19 cellular contexts compared by ENCODE assay signal in the genomic region with DNA sequence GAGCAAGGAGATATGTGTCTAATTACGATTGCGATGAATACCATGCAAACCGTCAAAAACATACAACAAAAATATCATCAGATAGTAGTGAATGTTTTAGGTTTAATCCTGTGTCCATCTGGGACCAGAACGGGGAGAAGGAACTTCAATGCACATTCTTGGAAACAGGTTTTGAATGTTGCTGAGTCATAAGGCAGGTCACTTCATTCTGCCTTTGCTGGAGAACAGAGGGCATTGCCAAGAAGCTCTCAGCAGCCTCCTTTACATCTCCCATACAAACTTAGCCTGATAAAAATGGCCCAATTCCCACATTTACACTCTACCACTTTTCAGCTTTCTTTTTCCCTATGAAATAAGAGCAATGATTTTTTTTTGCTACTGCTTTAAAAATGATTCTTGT.
"Had no signal": no experiment of that assay in that cellular context is flagged by ENCODE, and none has a peak within 500 bp of the region (broad histone marks: within the 10 kb centered on the region; RNA-seq: fewer than 3 reads in every experiment).

No MANE protein-coding gene starts in this region.

- FAIRE-seq: kidney had no signal

- H3K36me3 ChIP-seq: gastroesophageal sphincter, neutrophil, sigmoid colon, uterus had no signal

- H3K27me3 ChIP-seq: gastroesophageal sphincter, uterus had no signal

- H3K4me3 ChIP-seq: dorsolateral prefrontal cortex, gastroesophageal sphincter, psoas muscle, sigmoid colon, skin epidermis, uterus had no signal

- H3K4me1 Mint-ChIP-seq: naive thymus-derived CD4-positive, alpha-beta T cell; nephron progenitor cell had no signal

- ATAC-seq: esophagus mucosa; gastroesophageal sphincter; naive thymus-derived CD4-positive, alpha-beta T cell; psoas muscle had no signal

- H3K9me3 ChIP-seq: gastroesophageal sphincter, neutrophil, psoas muscle, sigmoid colon, uterus had no signal

- H3K27ac Mint-ChIP-seq: naive thymus-derived CD4-positive, alpha-beta T cell; nephron progenitor cell; type B pancreatic cell had no signal

- H3K4me1 ChIP-seq: gastroesophageal sphincter, psoas muscle, sigmoid colon, uterus had no signal

- H3K4me3 Mint-ChIP-seq: naive thymus-derived CD4-positive, alpha-beta T cell; nephron progenitor cell; type B pancreatic cell had no signal

- H3K27ac ChIP-seq: dorsolateral prefrontal cortex, gastroesophageal sphincter, neutrophil, psoas muscle, sigmoid colon, skin epidermis, uterus had no signal

- DNase-seq: cortex of kidney; dorsolateral prefrontal cortex; effector CD8-positive, alpha-beta T cell; foreskin fibroblast; glutamatergic neuron; kidney; left cardiac atrium; naive thymus-derived CD4-positive, alpha-beta T cell; nephron progenitor cell; psoas muscle; sigmoid colon; stimulated activated CD4-positive, alpha-beta T cell treated with anti-CD3 and anti-CD28 coated beads, Interleukin-2, amount 100 ng/mL, for 24 hours; stimulated activated naive CD4-positive, alpha-beta T cell treated with Interleukin-2 at 50 U/mL for 16 hours; uterus had no signal

- H3K36me3 Mint-ChIP-seq: naive thymus-derived CD4-positive, alpha-beta T cell; type B pancreatic cell had no signal

- H3K9me3 Mint-ChIP-seq: nephron progenitor cell, type B pancreatic cell had no signal
